In genomic region chr19:40421468-40421778, GRCh38 we compare ENCODE assay signal across 7 cellular contexts. TPM values are rescaled to one million over a fixed set of nuclear protein-coding genes. Genes with fewer than 3 reads are reported as not detected.
DNase-seq lines count a peak whose midpoint lies in the region; ATAC-seq and TF ChIP-seq lines count a peak whose summit lies in the region.

No MANE protein-coding gene starts in this region.

- CTCF ChIA-PET in WTC11 (lab: Charles Lee): interaction anchor here (1.0 to 2.8 kb wide), 23 partner anchors 9 to 242 kb away, joined by 3 to 55 read pairs (median 9); partner anchors contain the start of genes BLVRB, PRX and SERTAD3

- H3K36me3 ChIP-seq in spleen: peaks cover 0 to 16% (median 11%) of the 10 kb centered on the region in 6 donors

- peak overlapping the region; percentile 88 for H3K27ac Mint-ChIP-seq in WTC11
- H3K27ac Mint-ChIP-seq in glutamatergic neuron (ENCODE audit: unreplicated experiment): peak overlapping the region; percentile 82

- ATAC-seq in WTC11 (no peak), GM19467 (IDR thresholded peaks at IDR 0.05; ENCODE audit: unreplicated experiment) (no peak)

- H3K27me3 Mint-ChIP-seq in WTC11 (ENCODE audit: low read depth): no peaks in the 10 kb centered on the region; the same call in 1 of the 2 replicates
- H3K27me3 Mint-ChIP-seq in glutamatergic neuron (ENCODE audit: unreplicated experiment): peaks cover 11% of the 10 kb centered on the region

- peaks cover 22 to 75% (median 59%) of the 10 kb centered on the region in 6 donors for H3K4me1 ChIP-seq in spleen

- peak in 1 of 3 donors; percentile 1 for TF ChIP-seq POLR2A in spleen (IDR thresholded peaks at IDR 0.05)

- no peak for DNase-seq in HFF-Myc (ENCODE audit: extremely low read depth, low read depth)
- no peak for DNase-seq in WTC11 (ENCODE audit: low spot score)
- no peak for DNase-seq in glutamatergic neuron
- no peak for DNase-seq in spleen
- no peak for DNase-seq in hippocampal formation (lab: John Stamatoyannopoulos, UW)
- no peak for DNase-seq in SK-N-DZ (ENCODE audit: low spot score)

- H3K9me3 Mint-ChIP-seq in WTC11 (no peaks in the 10 kb centered on the region), glutamatergic neuron (ENCODE audit: unreplicated experiment) (peaks cover 11% of the 10 kb centered on the region)

- no peak for TF ChIP-seq CTCF in HFF-Myc (IDR thresholded peaks at IDR 0.05; ENCODE audit: low read depth, low read length, missing control alignments)
- TF ChIP-seq CTCF in WTC11 (IDR thresholded peaks at IDR 0.05): no peak
- no peak for TF ChIP-seq CTCF in glutamatergic neuron (IDR thresholded peaks at IDR 0.05; ENCODE audit: partially characterized antibody, unreplicated experiment)
- TF ChIP-seq CTCF in spleen (IDR thresholded peaks at IDR 0.05 in 8 of 11, conservative IDR thresholded peaks at IDR 0.05 in 3 of 11): no peak

- intact Hi-C loops in spleen (cut with DNase I; ENCODE audit: low total_unique reads): no loop called here

- no peaks in the 10 kb centered on the region for H3K27me3 ChIP-seq in spleen (replicated peaks in 1 of 7)

- POLR2A ChIA-PET in WTC11 (lab: Charles Lee): interaction anchor here (0.6 to 1.8 kb wide), 7 partner anchors 12 to 277 kb away, joined by 3 to 17 read pairs (median 4); no protein-coding TSS in a partner anchor

- H3K4me3 ChIP-seq in HFF-Myc (replicated peaks; ENCODE audit: low read depth, low read length) (peak overlapping the region; percentile 55), spleen (peak overlapping the region; percentile 58 to 88 (median 61))

- no peaks in the 10 kb centered on the region; the same call in 1 of the 2 replicates for H3K36me3 Mint-ChIP-seq in WTC11
- H3K36me3 Mint-ChIP-seq in glutamatergic neuron (ENCODE audit: unreplicated experiment): no peaks in the 10 kb centered on the region

- peak overlapping the region; percentile 96 to 100 (median 99) for H3K27ac ChIP-seq in spleen

- 30 to 42% (median 31%) methylated on average over 4 of the region's 4 CpGs for WGBS in spleen, 5 donors

- H3K4me3 Mint-ChIP-seq in WTC11: peak overlapping the region; percentile 69
- H3K4me3 Mint-ChIP-seq in glutamatergic neuron (ENCODE audit: unreplicated experiment): peak overlapping the region; percentile 66

- peaks cover 26% of the 10 kb centered on the region for H3K4me1 Mint-ChIP-seq in WTC11
- H3K4me1 Mint-ChIP-seq in glutamatergic neuron (ENCODE audit: low read depth, unreplicated experiment): peaks cover 30% of the 10 kb centered on the region

- no peaks in the 10 kb centered on the region for H3K9me3 ChIP-seq in spleen

TF ChIP-seq in WTC11, 78 proteins besides CTCF, POLR2A, EP300 and RAD21:
- TF ChIP-seq ZNF425 (CRISPR knock-in tag; conservative IDR thresholded peaks at IDR 0.05): no peak
- TF ChIP-seq NR1H2 (CRISPR knock-in tag; IDR thresholded peaks at IDR 0.05): no peak

RNA-seq across cellular contexts. Expression of gene SERTAD1, which starts 4.4 kb away (rescaled TPM):
- 6.8 to 8.6 TPM (median 7.4 TPM) in 3 replicates for total RNA-seq in WTC11 (2021)
- total RNA-seq in glutamatergic neuron (ENCODE audit: unreplicated experiment): 3.6 TPM
- total RNA-seq in spleen: 10 to 100 TPM in 6 of 7 donors, 1 to 10 TPM in 1; 9.8 to 19.7 (median 13.2) TPM
- polyA plus RNA-seq in spleen: 10 to 100 TPM in 1 of 3 donors, 1 to 10 TPM in 2; 8.5 to 14.9 (median 9.4) TPM
- 1.9 and 2.7 TPM in 2 replicates for polyA plus RNA-seq in SK-N-DZ (2014; cell fraction: cytosol; rRNA removed)
- polyA plus RNA-seq in SK-N-DZ (2014; cell fraction: nucleus; rRNA removed): 1.9 TPM in 2 replicates

RNA-seq across cellular contexts. Expression of gene PRX, which starts 8.2 kb away (rescaled TPM):
- total RNA-seq in WTC11 (2021) (8.2 to 8.4 TPM (median 8.3 TPM) in 3 replicates), glutamatergic neuron (ENCODE audit: unreplicated experiment) (4.7 TPM), spleen (1 to 10 TPM; 1.7 to 3.4 (median 3.0) TPM)
- polyA plus RNA-seq in spleen: 1 to 10 TPM in 1 of 3 donors, under 1 TPM in 2; 0.50 to 1.8 (median 0.56) TPM
- polyA plus RNA-seq in SK-N-DZ (2014; cell fraction: cytosol; rRNA removed): 0.74 and 1.4 TPM in 2 replicates
- polyA plus RNA-seq in SK-N-DZ (2014; cell fraction: nucleus; rRNA removed): 0.31 and 0.55 TPM in 2 replicates

RNA-seq across cellular contexts. Expression of gene SERTAD3, which starts 22.7 kb away (rescaled TPM):
- total RNA-seq in WTC11 (2021) (31.9 to 34.6 TPM (median 33.6 TPM) in 3 replicates), glutamatergic neuron (ENCODE audit: unreplicated experiment) (30.1 TPM), spleen (10 to 100 TPM; 21.5 to 51.4 (median 30.9) TPM)
- 10 to 100 TPM; 21.8 to 32.6 (median 23.5) TPM for polyA plus RNA-seq in spleen
- 8.1 and 11.7 TPM in 2 replicates for polyA plus RNA-seq in SK-N-DZ (2014; cell fraction: cytosol; rRNA removed)
- polyA plus RNA-seq in SK-N-DZ (2014; cell fraction: nucleus; rRNA removed): 6.2 and 7.0 TPM in 2 replicates

RNA-seq across cellular contexts. Expression of gene HIPK4, which starts 31.4 kb away (rescaled TPM):
- total RNA-seq in WTC11 (2021) (0.21 to 0.31 TPM (median 0.25 TPM) in 3 replicates), glutamatergic neuron (ENCODE audit: unreplicated experiment) (not detected), spleen (under 1 TPM in 1 of 7 donors, not detected in 6; 0.19 TPM)
- under 1 TPM in 1 of 3 donors, not detected in 2; 0.08 TPM for polyA plus RNA-seq in spleen
- not detected in 2 replicates for polyA plus RNA-seq in SK-N-DZ (2014; cell fraction: cytosol; rRNA removed)
- not detected in 2 replicates for polyA plus RNA-seq in SK-N-DZ (2014; cell fraction: nucleus; rRNA removed)

RNA-seq across cellular contexts. Expression of gene BLVRB, which starts 44.1 kb away (rescaled TPM):
- total RNA-seq in WTC11 (2021) (35.1 to 38.5 TPM (median 37.1 TPM) in 3 replicates), glutamatergic neuron (ENCODE audit: unreplicated experiment) (7.2 TPM), spleen (100 to 1,000 TPM in 6 of 7 donors, 10 to 100 TPM in 1; 92.3 to 243 (median 179) TPM)
- polyA plus RNA-seq in spleen: 100 to 1,000 TPM in 2 of 3 donors, 10 to 100 TPM in 1; 90.6 to 215 (median 136) TPM
- polyA plus RNA-seq in SK-N-DZ (2014; cell fraction: cytosol; rRNA removed): 3.9 and 5.3 TPM in 2 replicates
- 0.85 and 1.4 TPM in 2 replicates for polyA plus RNA-seq in SK-N-DZ (2014; cell fraction: nucleus; rRNA removed)
